Comparison of ENCODE assay signal across 32 cellular contexts in the genomic region with DNA sequence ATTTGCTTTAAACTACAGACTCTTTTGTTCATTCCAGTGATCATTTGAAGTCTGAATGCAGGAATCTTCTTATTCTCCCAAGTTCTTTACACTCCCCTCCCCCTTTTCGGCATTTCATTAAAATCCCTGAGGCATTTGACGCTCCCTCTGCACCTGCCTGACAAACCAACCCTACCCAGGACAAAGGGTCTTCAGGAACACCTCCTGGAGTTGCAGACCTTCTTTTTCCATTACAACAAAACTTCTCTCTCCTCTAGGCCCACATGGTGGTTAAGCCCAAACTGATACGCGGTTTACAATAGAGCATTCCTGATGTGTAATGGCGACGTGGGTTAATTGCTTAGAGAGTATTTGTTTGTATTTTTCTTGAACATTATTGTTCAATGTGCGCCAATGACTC.
"Had no signal": no experiment of that assay in that cellular context is flagged by ENCODE, and none has a peak within 500 bp of the region (broad histone marks: within the 10 kb centered on the region; RNA-seq: fewer than 3 reads in every experiment).

No MANE protein-coding gene starts in this region.

- H3K27me3 ChIP-seq: left lung, pancreas, stomach, testis, thyroid gland, transverse colon, upper lobe of left lung, vagina had no signal

- H3K4me1 ChIP-seq: left lung, lower lobe of right lung, pancreas, prostate gland, stomach, thyroid gland, transverse colon, upper lobe of left lung had no signal

- H3K27me3 Mint-ChIP-seq: naive B cell; stimulated activated naive B cell treated with anti-CD40 and anti-IgM and Interleukin-4, amounts not matched to agents 10 μg/mL and 1 μg/mL and 100 μg/mL, for 72 hours had no signal

- H3K4me3 Mint-ChIP-seq: immature natural killer cell; mesothelial cell of epicardium; naive B cell; natural killer cell; nephron progenitor cell; stimulated activated naive B cell treated with anti-CD40 and anti-IgM and Interleukin-4, amounts not matched to agents 10 μg/mL and 1 μg/mL and 100 μg/mL, for 72 hours had no signal

- DNase-seq: hippocampal formation; immature natural killer cell; kidney; left colon; left lung; lower lobe of right lung; mammary epithelial cell; mesenchymal stem cell; naive B cell; natural killer cell; nephron progenitor cell; pancreas; posterior cingulate gyrus; retina; right cardiac atrium; stimulated activated CD4-positive, alpha-beta T cell treated with anti-CD3 and anti-CD28 coated beads, Interleukin-12 subunit alpha, Interleukin-12 subunit beta, amount 100 ng/mL, for 4 hours; stimulated activated CD4-positive, alpha-beta T cell treated with anti-CD3 and anti-CD28 coated beads, Interleukin-15, amount 100 ng/mL, for 24 hours; stimulated activated CD4-positive, alpha-beta T cell treated with anti-CD3 and anti-CD28 coated beads, Interleukin-2, amount 100 ng/mL, for 24 hours; stimulated activated CD4-positive, alpha-beta T cell treated with anti-CD3 and anti-CD28 coated beads, Interleukin-4, amount 100 ng/mL, for 1 hour; stimulated activated naive B cell treated with anti-CD40 and anti-IgM and Interleukin-4, amounts not matched to agents 10 μg/mL and 1 μg/mL and 100 μg/mL, for 72 hours; stimulated activated naive CD8-positive, alpha-beta T cell treated with anti-CD3 and anti-CD28 coated beads, Interleukin-15, Interleukin-2, amounts not matched to agents 100 U/mL and 50 U/mL, for 24 hours; stomach; testis; thyroid gland; transverse colon; upper lobe of left lung had no signal

- H3K27ac ChIP-seq: left lung, lower lobe of right lung, pancreas, prostate gland, skin epidermis, stomach, testis, thyroid gland, transverse colon, upper lobe of left lung, vagina had no signal

- H3K9me3 ChIP-seq: left lung, lower lobe of right lung, pancreas, prostate gland, stomach, testis, thyroid gland, transverse colon, upper lobe of left lung, vagina had no signal

- H3K36me3 Mint-ChIP-seq: immature natural killer cell; mesothelial cell of epicardium; naive B cell; natural killer cell; stimulated activated naive B cell treated with anti-CD40 and anti-IgM and Interleukin-4, amounts not matched to agents 10 μg/mL and 1 μg/mL and 100 μg/mL, for 72 hours had no signal

- H3K36me3 ChIP-seq: left lung, lower lobe of right lung, pancreas, prostate gland, stomach, thyroid gland, transverse colon, upper lobe of left lung, vagina had no signal

- FAIRE-seq: islet of Langerhans, pancreas had no signal

- H3K27ac Mint-ChIP-seq: immature natural killer cell; mesothelial cell of epicardium; naive B cell; natural killer cell; nephron progenitor cell; stimulated activated naive B cell treated with anti-CD40 and anti-IgM and Interleukin-4, amounts not matched to agents 10 μg/mL and 1 μg/mL and 100 μg/mL, for 72 hours had no signal

- H3K4me1 Mint-ChIP-seq: immature natural killer cell; naive B cell; natural killer cell; stimulated activated naive B cell treated with anti-CD40 and anti-IgM and Interleukin-4, amounts not matched to agents 10 μg/mL and 1 μg/mL and 100 μg/mL, for 72 hours had no signal

- H3K4me3 ChIP-seq: left lung, lower lobe of right lung, pancreas, prostate gland, skin epidermis, stomach, testis, thyroid gland, transverse colon, upper lobe of left lung, vagina had no signal

- ATAC-seq: left colon; left lung; lower lobe of right lung; natural killer cell; pancreas; right cardiac atrium; sciatic nerve; stimulated activated naive B cell treated with anti-CD40 and anti-IgM and Interleukin-4, amounts not matched to agents 10 μg/mL and 1 μg/mL and 100 μg/mL, for 72 hours; stimulated activated naive CD8-positive, alpha-beta T cell treated with anti-CD3 and anti-CD28 coated beads, Interleukin-15, Interleukin-2, amounts not matched to agents 100 U/mL and 50 U/mL, for 24 hours had no signal

- H3K9me3 Mint-ChIP-seq: stimulated activated naive B cell treated with anti-CD40 and anti-IgM and Interleukin-4, amounts not matched to agents 10 μg/mL and 1 μg/mL and 100 μg/mL, for 72 hours had no signal
